24 cellular contexts compared by ENCODE assay signal in the genomic region with DNA sequence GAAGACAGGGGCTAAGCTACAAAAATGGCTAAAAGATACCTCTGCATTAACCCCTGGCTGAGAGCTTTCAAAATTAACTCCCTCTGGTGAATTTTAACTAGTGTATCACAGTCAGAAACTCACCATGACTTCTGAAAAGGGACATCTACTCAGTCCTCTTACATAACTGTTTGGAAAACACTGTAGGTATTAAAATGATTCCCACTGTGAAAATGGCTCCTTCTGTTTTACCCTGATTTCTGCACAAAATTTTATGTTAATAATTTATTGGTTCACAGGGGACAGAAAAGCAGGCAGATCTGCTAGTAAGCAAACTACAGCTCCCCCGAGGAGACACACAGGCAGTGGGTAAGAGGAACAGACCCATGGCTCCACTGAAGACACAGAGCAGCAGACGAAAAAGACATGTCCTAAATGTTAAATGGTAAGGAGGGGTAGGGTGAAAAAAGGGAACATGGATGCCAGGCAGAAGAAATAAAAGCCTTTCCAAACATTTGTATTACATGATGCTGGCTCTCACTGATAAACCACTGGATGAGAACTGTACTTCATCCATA.
DNase-seq lines count a peak whose midpoint lies in the region; ATAC-seq and TF ChIP-seq lines count a peak whose summit lies in the region.
"Had no signal": no experiment of that assay in that cellular context is flagged by ENCODE, and none has a peak within 500 bp of the region (broad histone marks: within the 10 kb centered on the region; RNA-seq: fewer than 3 reads in every experiment).

No MANE protein-coding gene starts in this region.

- no peaks in the 10 kb centered on the region for H3K9me2 ChIP-seq in Loucy (replicated peaks; ENCODE audit: low read depth, low read length)

- peaks cover 17% of the 10 kb centered on the region for H3F3A ChIP-seq in Loucy (ENCODE audit: low read depth)

- H3K36me3 ChIP-seq in Loucy (ENCODE audit: insufficient read depth, low read length): no peaks in the 10 kb centered on the region
- H3K36me3 ChIP-seq in skeletal muscle tissue (ENCODE audit: control insufficient read depth in 3 of 3, insufficient read depth in 3 of 3, low read length in 3 of 3): peaks cover 0 to 2% (median 0%) of the 10 kb centered on the region in 3 donors
- no peaks in the 10 kb centered on the region for H3K36me3 ChIP-seq in tibial nerve
- H3K36me3 ChIP-seq: cardiac muscle cell, sigmoid colon had no signal

- H3K4me3 Mint-ChIP-seq in activated naive CD4-positive, alpha-beta T cell treated with anti-CD3 and anti-CD28 coated beads, Interleukin-2, amount 50 U/mL, for 24 hours: peak overlapping the region; percentile 9
- no peak overlapping the region for H3K4me3 Mint-ChIP-seq in activated B cell treated with CpG ODN at 0.5 μM for 24 hours
- H3K4me3 Mint-ChIP-seq: nephron had no signal

- no peaks in the 10 kb centered on the region for H3K9me3 ChIP-seq in Loucy (ENCODE audit: insufficient read depth, low read depth, low read length)
- H3K9me3 ChIP-seq in skeletal muscle tissue (ENCODE audit: control insufficient read depth in 3 of 3, low read length in 3 of 3): no peaks in the 10 kb centered on the region
- no peaks in the 10 kb centered on the region for H3K9me3 ChIP-seq in tibial nerve
- H3K9me3 ChIP-seq: sigmoid colon had no signal

- no peak for TF ChIP-seq CTCF in Loucy (conservative IDR thresholded peaks at IDR 0.05; ENCODE audit: low read length)
- no peak for TF ChIP-seq CTCF in activated B cell treated with CpG ODN at 0.5 μM for 24 hours (IDR thresholded peaks at IDR 0.05)
- no peak for TF ChIP-seq CTCF in tibial nerve (IDR thresholded peaks at IDR 0.05)

- peak overlapping the region; percentile 64 for H3K9ac ChIP-seq in Loucy (ENCODE audit: low read depth, low read length, poor library complexity, severe bottlenecking)
- H3K9ac ChIP-seq in skeletal muscle tissue (ENCODE audit: low read depth in 1 of 3, low read length in 3 of 3): peak overlapping the region in 1 of 3 donors; percentile 12

- H3K4me1 ChIP-seq in Loucy (ENCODE audit: insufficient read depth, low read length, poor library complexity, severe bottlenecking): peaks cover 74% of the 10 kb centered on the region
- H3K4me1 ChIP-seq in skeletal muscle tissue (ENCODE audit: control insufficient read depth in 3 of 3, insufficient read depth in 3 of 3, low read length in 3 of 3): peaks cover 40 to 64% (median 46%) of the 10 kb centered on the region in 3 donors
- H3K4me1 ChIP-seq in tibial nerve: peaks cover 0 to 63% (median 29%) of the 10 kb centered on the region in 4 donors

- H3K27me3 ChIP-seq in Loucy (ENCODE audit: insufficient read depth, low read length, poor library complexity, severe bottlenecking): no peaks in the 10 kb centered on the region
- H3K27me3 ChIP-seq in skeletal muscle tissue (ENCODE audit: control insufficient read depth in 3 of 3, insufficient read depth in 3 of 3, low read length in 3 of 3): no peaks in the 10 kb centered on the region
- H3K27me3 ChIP-seq in tibial nerve: no peaks in the 10 kb centered on the region
- H3K27me3 ChIP-seq: cardiac muscle cell, sigmoid colon had no signal

- no peak overlapping the region for H2AFZ ChIP-seq in Loucy (ENCODE audit: low read length)

- H3K4me3 ChIP-seq in Loucy (ENCODE audit: low read length, poor library complexity, severe bottlenecking) (no peak overlapping the region), skeletal muscle tissue (ENCODE audit: low read length in 3 of 3) (no peak overlapping the region), tibial nerve (no peak overlapping the region)
- H3K4me3 ChIP-seq: cardiac muscle cell, sigmoid colon had no signal

- no peak for ATAC-seq in activated B cell treated with CpG ODN at 0.5 μM for 24 hours (ENCODE audit: low read depth)
- no peak for ATAC-seq in GM18517 (IDR thresholded peaks at IDR 0.05; ENCODE audit: unreplicated experiment)
- no peak for ATAC-seq in GM21529 (IDR thresholded peaks at IDR 0.05; ENCODE audit: unreplicated experiment)
- ATAC-seq: left lobe of liver had no signal

- no peaks in the 10 kb centered on the region for H3K27me3 Mint-ChIP-seq in activated naive CD4-positive, alpha-beta T cell treated with anti-CD3 and anti-CD28 coated beads, Interleukin-2, amount 50 U/mL, for 24 hours
- H3K27me3 Mint-ChIP-seq in activated B cell treated with CpG ODN at 0.5 μM for 24 hours: no peaks in the 10 kb centered on the region

- no peak overlapping the region for H3K4me2 ChIP-seq in Loucy (ENCODE audit: low read depth, low read length, poor library complexity, severe bottlenecking)

- no peaks in the 10 kb centered on the region for H3K36me3 Mint-ChIP-seq in activated naive CD4-positive, alpha-beta T cell treated with anti-CD3 and anti-CD28 coated beads, Interleukin-2, amount 50 U/mL, for 24 hours
- H3K36me3 Mint-ChIP-seq in activated B cell treated with CpG ODN at 0.5 μM for 24 hours (ENCODE audit: low read depth): peaks cover 3% of the 10 kb centered on the region

- 71 to 79% methylated on average over 2 of the region's 2 CpGs for WGBS in tibial nerve, 2 donors

- H3K27ac Mint-ChIP-seq in activated naive CD4-positive, alpha-beta T cell treated with anti-CD3 and anti-CD28 coated beads, Interleukin-2, amount 50 U/mL, for 24 hours: peak overlapping the region; percentile 81
- peak overlapping the region; percentile 77 for H3K27ac Mint-ChIP-seq in activated B cell treated with CpG ODN at 0.5 μM for 24 hours

- TF ChIP-seq POLR2A in tibial nerve (IDR thresholded peaks at IDR 0.05): no peak

- CTCF ChIA-PET in activated B cell treated with CpG ODN at 0.5 μM for 24 hours (lab: Charles Lee): interaction anchor here (1.0 to 2.5 kb wide), 6 partner anchors 10 to 296 kb away, joined by 3 to 25 read pairs (median 6); no protein-coding TSS in a partner anchor

- intact Hi-C loops in activated B cell treated with CpG ODN at 0.5 μM for 24 hours (cut with micrococcal nuclease): loop anchor here (5.0 kb wide), 2 partner anchors 448 to 998 kb away; a partner anchor contains a TSS

- no peak for DNase-seq in activated naive CD4-positive, alpha-beta T cell treated with Interleukin-2 at 50 U/mL for 16 hours
- no peak for DNase-seq in activated B cell treated with CpG ODN at 0.5 μM for 24 hours
- no peak for DNase-seq in tibial nerve (ENCODE audit: low spot score in 2 of 2)
- DNase-seq: activated CD4-positive, alpha-beta T cell treated with anti-CD3 and anti-CD28 coated beads, Interleukin-2, amount 50 U/mL, for 48 hours; anterior cingulate cortex; DMS 273 treated with DMSO at 0.1 percent for 48 hours; GDM1; HCEC 1CT; NCI-H1105; NCI-H2029 treated with DMSO at 0.1 percent for 48 hours; NCI-H345; NCI-H774; SIG-M5; sigmoid colon had no signal

- no peaks in the 10 kb centered on the region for H3K9me3 Mint-ChIP-seq in activated naive CD4-positive, alpha-beta T cell treated with anti-CD3 and anti-CD28 coated beads, Interleukin-2, amount 50 U/mL, for 24 hours
- no peaks in the 10 kb centered on the region for H3K9me3 Mint-ChIP-seq in activated B cell treated with CpG ODN at 0.5 μM for 24 hours
- H3K9me3 Mint-ChIP-seq: immature natural killer cell, nephron had no signal

- peaks cover 85% of the 10 kb centered on the region for H3K4me1 Mint-ChIP-seq in activated naive CD4-positive, alpha-beta T cell treated with anti-CD3 and anti-CD28 coated beads, Interleukin-2, amount 50 U/mL, for 24 hours
- peaks cover 90% of the 10 kb centered on the region for H3K4me1 Mint-ChIP-seq in activated B cell treated with CpG ODN at 0.5 μM for 24 hours

- POLR2A ChIA-PET in activated B cell treated with CpG ODN at 0.5 μM for 24 hours (lab: Charles Lee): interaction anchor here (1.6 kb wide), 1 partner anchor 96 kb away, joined by 4 read pairs; no protein-coding TSS in a partner anchor

- H4K20me1 ChIP-seq in Loucy (ENCODE audit: insufficient read depth, low read length, poor library complexity, severe bottlenecking): no peaks in the 10 kb centered on the region

- H3K27ac ChIP-seq in skeletal muscle tissue (ENCODE audit: low read depth, low read length) (peak overlapping the region; percentile 67), tibial nerve (peak overlapping the region in 2 of 4 donors; percentile 34 to 83)
- H3K27ac ChIP-seq: C4-2B, cardiac muscle cell had no signal

- TF ChIP-seq EP300 in tibial nerve (IDR thresholded peaks at IDR 0.05): no peak

- H3K79me2 ChIP-seq in Loucy (ENCODE audit: insufficient read depth, low read length): peaks cover 26% of the 10 kb centered on the region; the same call in 1 of the 2 replicates
